Comparison of ENCODE assay signal across 23 cellular contexts in the genomic region with DNA sequence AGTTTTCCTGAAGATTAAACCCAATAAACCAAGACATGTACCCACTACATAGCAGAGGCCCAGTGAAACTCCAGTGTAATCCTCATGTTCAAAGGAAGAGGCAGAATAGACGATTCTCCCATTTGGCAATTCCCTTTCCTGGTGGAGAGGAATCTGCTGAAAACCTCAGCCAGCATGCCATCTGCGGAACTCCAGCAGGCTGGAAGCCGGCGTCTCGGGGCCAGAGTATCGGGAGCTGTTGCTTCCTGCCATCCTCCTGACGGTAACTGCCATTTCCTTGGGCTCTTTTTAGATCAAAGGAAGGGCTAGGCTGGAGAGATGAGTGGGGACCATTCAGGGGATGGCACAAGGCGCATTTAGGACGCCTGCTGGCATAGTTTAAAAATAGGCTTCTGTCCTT. TPM values are rescaled to one million over a fixed set of nuclear protein-coding genes. Genes with fewer than 3 reads are reported as not detected.
DNase-seq lines count a peak whose midpoint lies in the region; ATAC-seq and TF ChIP-seq lines count a peak whose summit lies in the region.
"Had no signal": no experiment of that assay in that cellular context is flagged by ENCODE, and none has a peak within 500 bp of the region (broad histone marks: within the 10 kb centered on the region; RNA-seq: fewer than 3 reads in every experiment).

No MANE protein-coding gene starts in this region.

- H3K27me3 Mint-ChIP-seq in osteocyte (ENCODE audit: unreplicated experiment): no peaks in the 10 kb centered on the region
- H3K27me3 Mint-ChIP-seq: stimulated activated naive CD8-positive, alpha-beta T cell treated with anti-CD3 and anti-CD28 coated beads, Interleukin-15, Interleukin-2, amounts not matched to agents 100 ng/mL and 50 ng/mL, for 24 hours had no signal

- no peak overlapping the region for H3K9ac ChIP-seq in rectal smooth muscle tissue (ENCODE audit: low read length)

- peaks cover 19% of the 10 kb centered on the region for H3K4me1 Mint-ChIP-seq in osteocyte (ENCODE audit: unreplicated experiment)

- H3K4me1 ChIP-seq in left ventricle myocardium inferior (peaks cover 100% of the 10 kb centered on the region), rectal smooth muscle tissue (ENCODE audit: control insufficient read depth, insufficient read depth, low read length) (peaks cover 44% of the 10 kb centered on the region), vagina (peaks cover 39% of the 10 kb centered on the region)

- no peak overlapping the region for H3K4me3 Mint-ChIP-seq in osteocyte (ENCODE audit: unreplicated experiment)
- H3K4me3 Mint-ChIP-seq: activated CD8-positive, alpha-beta T cell treated with anti-CD3 and anti-CD28 coated beads, Interleukin-2, amount 10 ng/mL, durations not matched to agents 7 days and 5 days; stimulated activated naive CD8-positive, alpha-beta T cell treated with anti-CD3 and anti-CD28 coated beads, Interleukin-15, Interleukin-2, amounts not matched to agents 100 ng/mL and 50 ng/mL, for 24 hours had no signal

- no peaks in the 10 kb centered on the region for H3K27me3 ChIP-seq in left ventricle myocardium inferior (ENCODE audit: low read depth)
- no peaks in the 10 kb centered on the region for H3K27me3 ChIP-seq in layer of hippocampus (ENCODE audit: control insufficient read depth, insufficient read depth, low read length)
- no peaks in the 10 kb centered on the region for H3K27me3 ChIP-seq in rectal smooth muscle tissue (ENCODE audit: control insufficient read depth, insufficient read depth, low read length)
- no peaks in the 10 kb centered on the region for H3K27me3 ChIP-seq in vagina
- H3K27me3 ChIP-seq: BE2C, ovary had no signal

- TF ChIP-seq CTCF in left ventricle myocardium inferior (IDR thresholded peaks at IDR 0.05; ENCODE audit: borderline replicate concordance): no peak
- TF ChIP-seq CTCF in vagina (IDR thresholded peaks at IDR 0.05): no peak
- no peak for TF ChIP-seq CTCF in osteocyte (IDR thresholded peaks at IDR 0.05)

- H3K27ac ChIP-seq in left ventricle myocardium inferior (replicated peaks) (peak overlapping the region; percentile 97), layer of hippocampus (ENCODE audit: low read depth, low read length) (peak overlapping the region; percentile 22), rectal smooth muscle tissue (ENCODE audit: low read depth, low read length) (peak overlapping the region; percentile 86), vagina (peak overlapping the region; percentile 86)
- H3K27ac ChIP-seq: A549 had no signal

- TF ChIP-seq POLR2A in vagina (IDR thresholded peaks at IDR 0.05): no peak

- H3K36me3 ChIP-seq in left ventricle myocardium inferior: peaks cover 3% of the 10 kb centered on the region
- H3K36me3 ChIP-seq in rectal smooth muscle tissue (ENCODE audit: control insufficient read depth, insufficient read depth, low read length): no peaks in the 10 kb centered on the region
- no peaks in the 10 kb centered on the region for H3K36me3 ChIP-seq in vagina
- H3K36me3 ChIP-seq: BE2C, ovary had no signal

- no peaks in the 10 kb centered on the region for H3K9me3 ChIP-seq in left ventricle myocardium inferior (replicated peaks)
- H3K9me3 ChIP-seq in vagina: no peaks in the 10 kb centered on the region
- H3K9me3 ChIP-seq: A549, BE2C, ovary had no signal

- H3K4me3 ChIP-seq in left ventricle myocardium inferior (no peak overlapping the region), rectal smooth muscle tissue (ENCODE audit: low read length) (no peak overlapping the region), vagina (no peak overlapping the region)
- H3K4me3 ChIP-seq: A549, lung, ovary had no signal

- no peak overlapping the region for H3K27ac Mint-ChIP-seq in osteocyte (ENCODE audit: unreplicated experiment)
- H3K27ac Mint-ChIP-seq: activated CD8-positive, alpha-beta T cell treated with anti-CD3 and anti-CD28 coated beads, Interleukin-2, amount 10 ng/mL, durations not matched to agents 7 days and 5 days; stimulated activated naive CD8-positive, alpha-beta T cell treated with anti-CD3 and anti-CD28 coated beads, Interleukin-15, Interleukin-2, amounts not matched to agents 100 ng/mL and 50 ng/mL, for 24 hours had no signal

- intact Hi-C loops in left ventricle myocardium inferior (cut with micrococcal nuclease): no loop called here
- intact Hi-C loops in cardiac septum (cut with DNase I): loop anchor here (2.0 kb wide), 1 partner anchor 33 kb away; no protein-coding TSS in a partner anchor
- intact Hi-C loops in vagina (cut with DNase I): no loop called here

- H3K9me3 Mint-ChIP-seq in osteocyte (ENCODE audit: unreplicated experiment): no peaks in the 10 kb centered on the region
- H3K9me3 Mint-ChIP-seq: stimulated activated naive CD8-positive, alpha-beta T cell treated with anti-CD3 and anti-CD28 coated beads, Interleukin-15, Interleukin-2, amounts not matched to agents 100 ng/mL and 50 ng/mL, for 24 hours had no signal

- H3K36me3 Mint-ChIP-seq in osteocyte (ENCODE audit: unreplicated experiment): no peaks in the 10 kb centered on the region

- DNase-seq in left ventricle myocardium inferior (no peak), cardiac septum (ENCODE audit: low spot score) (no peak), vagina (ENCODE audit: extremely low spot score in 2 of 2) (no peak), osteocyte (ENCODE audit: extremely low spot score, unreplicated experiment) (no peak), SHP77 treated with DMSO at 0.1 percent for 48 hours (lab: John Stamatoyannopoulos, UW) (no peak)
- DNase-seq: activated CD8-positive, alpha-beta T cell treated with anti-CD3 and anti-CD28 coated beads, Interleukin-2, amount 10 ng/mL, durations not matched to agents 7 days and 5 days; activated T-cell treated with anti-CD3 and anti-CD28 coated beads, Interleukin-2, amount 50 U/mL, for 1 hour; amniotic stem cell; BE2C; erythroblast; NCI-H1417; NCI-H2107; NCI-H510A; ovary; stimulated activated CD4-positive, alpha-beta T cell treated with anti-CD3 and anti-CD28 coated beads, Interleukin-2, amount 100 ng/mL, for 48 hours had no signal

- no peak for ATAC-seq in GM18907 (IDR thresholded peaks at IDR 0.05; ENCODE audit: unreplicated experiment)
- ATAC-seq: A549; activated CD4-positive, CD25-positive, alpha-beta regulatory T cell treated with anti-CD3 and anti-CD28 coated beads, Interleukin-2, amount 50 U/mL, for 24 hours; activated CD8-positive, alpha-beta T cell treated with anti-CD3 and anti-CD28 coated beads, Interleukin-2, amount 10 ng/mL, durations not matched to agents 7 days and 5 days; HCT116 had no signal

RNA-seq across cellular contexts. Expression of gene NEURL1B, which starts 20.5 kb away (rescaled TPM):
- 24.0 TPM for total RNA-seq in left ventricle myocardium inferior
- total RNA-seq in cardiac septum: 19.7 TPM
- 30.9 TPM for total RNA-seq in vagina
- 1.5 and 1.7 TPM in 2 replicates for total RNA-seq in osteocyte

Comparison
In these comparisons a context has a peak if more than half of its experiments do, and no peak if none do; other contexts are left out.
1. H3K27ac ChIP-seq: peak in every context shown above with its lines; median percentile 97 in left ventricle myocardium inferior; 86 in rectal smooth muscle tissue; 86 in vagina; 22 in layer of hippocampus.